In the genomic region with DNA sequence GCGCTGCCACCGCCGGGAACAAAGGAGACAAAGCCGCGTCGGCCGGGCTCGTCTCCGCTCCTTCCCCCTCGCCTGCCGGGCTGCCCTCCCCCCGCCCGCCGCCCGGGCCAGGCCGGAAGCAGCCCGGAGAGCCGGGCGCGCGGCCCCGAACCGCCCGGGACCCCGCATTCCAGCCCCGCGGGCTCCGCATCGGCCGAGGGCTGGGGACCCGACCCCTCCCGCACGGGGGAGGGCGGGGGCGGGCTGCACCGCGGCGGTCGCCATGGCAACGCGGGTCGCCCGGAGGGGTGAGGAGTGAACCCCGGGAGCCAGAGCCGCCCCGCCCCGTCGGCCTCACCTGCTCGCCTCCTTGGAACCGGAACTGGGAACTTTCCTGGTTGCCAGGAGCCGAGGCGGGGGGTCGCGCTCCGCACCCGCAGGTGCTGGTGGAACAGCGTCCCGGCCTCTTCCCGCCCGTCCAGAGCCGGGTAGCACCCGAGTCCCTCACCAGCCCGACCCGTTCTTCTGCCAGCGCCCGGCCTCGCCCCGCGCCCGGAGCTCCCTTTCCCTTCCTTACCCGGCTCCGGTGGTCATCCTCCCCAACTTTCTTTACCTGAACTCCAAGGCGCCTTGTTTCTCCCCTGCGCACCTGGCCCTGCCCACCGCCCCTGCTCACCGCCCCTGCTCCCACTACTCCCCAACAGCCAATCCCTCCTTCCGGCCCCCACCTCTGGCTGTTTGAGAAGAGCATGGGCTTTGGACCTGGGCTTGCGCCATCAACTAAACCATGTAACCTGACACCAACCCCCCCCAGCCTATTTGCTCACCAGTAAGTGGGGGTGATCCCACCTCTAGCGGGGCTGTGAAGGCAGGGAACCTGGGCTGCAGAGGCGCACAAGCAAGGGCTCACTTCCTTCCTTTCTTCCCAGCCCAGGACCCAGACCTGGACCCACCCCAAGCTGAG, we compare ENCODE assay signal across 8 cellular contexts. TPM values are rescaled to one million over a fixed set of nuclear protein-coding genes. Genes with fewer than 3 reads are reported as not detected.
A peak's percentile ranks its signal among the peaks of the same experiment; 100 is the strongest.
DNase-seq lines count a peak whose midpoint lies in the region; ATAC-seq and TF ChIP-seq lines count a peak whose summit lies in the region.

A gene with protein sequence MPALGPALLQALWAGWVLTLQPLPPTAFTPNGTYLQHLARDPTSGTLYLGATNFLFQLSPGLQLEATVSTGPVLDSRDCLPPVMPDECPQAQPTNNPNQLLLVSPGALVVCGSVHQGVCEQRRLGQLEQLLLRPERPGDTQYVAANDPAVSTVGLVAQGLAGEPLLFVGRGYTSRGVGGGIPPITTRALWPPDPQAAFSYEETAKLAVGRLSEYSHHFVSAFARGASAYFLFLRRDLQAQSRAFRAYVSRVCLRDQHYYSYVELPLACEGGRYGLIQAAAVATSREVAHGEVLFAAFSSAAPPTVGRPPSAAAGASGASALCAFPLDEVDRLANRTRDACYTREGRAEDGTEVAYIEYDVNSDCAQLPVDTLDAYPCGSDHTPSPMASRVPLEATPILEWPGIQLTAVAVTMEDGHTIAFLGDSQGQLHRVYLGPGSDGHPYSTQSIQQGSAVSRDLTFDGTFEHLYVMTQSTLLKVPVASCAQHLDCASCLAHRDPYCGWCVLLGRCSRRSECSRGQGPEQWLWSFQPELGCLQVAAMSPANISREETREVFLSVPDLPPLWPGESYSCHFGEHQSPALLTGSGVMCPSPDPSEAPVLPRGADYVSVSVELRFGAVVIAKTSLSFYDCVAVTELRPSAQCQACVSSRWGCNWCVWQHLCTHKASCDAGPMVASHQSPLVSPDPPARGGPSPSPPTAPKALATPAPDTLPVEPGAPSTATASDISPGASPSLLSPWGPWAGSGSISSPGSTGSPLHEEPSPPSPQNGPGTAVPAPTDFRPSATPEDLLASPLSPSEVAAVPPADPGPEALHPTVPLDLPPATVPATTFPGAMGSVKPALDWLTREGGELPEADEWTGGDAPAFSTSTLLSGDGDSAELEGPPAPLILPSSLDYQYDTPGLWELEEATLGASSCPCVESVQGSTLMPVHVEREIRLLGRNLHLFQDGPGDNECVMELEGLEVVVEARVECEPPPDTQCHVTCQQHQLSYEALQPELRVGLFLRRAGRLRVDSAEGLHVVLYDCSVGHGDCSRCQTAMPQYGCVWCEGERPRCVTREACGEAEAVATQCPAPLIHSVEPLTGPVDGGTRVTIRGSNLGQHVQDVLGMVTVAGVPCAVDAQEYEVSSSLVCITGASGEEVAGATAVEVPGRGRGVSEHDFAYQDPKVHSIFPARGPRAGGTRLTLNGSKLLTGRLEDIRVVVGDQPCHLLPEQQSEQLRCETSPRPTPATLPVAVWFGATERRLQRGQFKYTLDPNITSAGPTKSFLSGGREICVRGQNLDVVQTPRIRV (N-terminal part only) (minus strand): TSS at position 671 of the 943 bp plus-strand sequence. CDS start 5,475 bp downstream, outside the sequence.

- H3K9me2 ChIP-seq in GM23248 (ENCODE audit: insufficient read depth), result no peaks in the 10 kb centered on the region

- no peak within 1 kb of the TSS for H3K27ac ChIP-seq in GM23248
- peak within 1 kb of the TSS; percentile 89 for H3K27ac ChIP-seq in lower lobe of right lung

- peak within 1 kb of the TSS; percentile 85 to 87 for H3K4me3 Mint-ChIP-seq in effector memory CD8-positive, alpha-beta T cell

- peak within 1 kb of the TSS; percentile 69 to 85 for H3K27ac Mint-ChIP-seq in effector memory CD8-positive, alpha-beta T cell

- peak; percentile 86 for DNase-seq in Ammon's horn (ENCODE audit: low spot score)
- peak; percentile 55 for DNase-seq in GM23248
- peak; percentile 31 for DNase-seq in NCI-H2227 treated with DMSO at 0.1 percent for 48 hours (lab: John Stamatoyannopoulos, UW)
- DNase-seq in activated CD8-positive, alpha-beta memory T cell treated with anti-CD3 and anti-CD28 coated beads for 24 hours, result peak; percentile 83
- peak; percentile 44 to 57 (median 49) for DNase-seq in effector memory CD8-positive, alpha-beta T cell
- peak; percentile 87 for DNase-seq in lower lobe of right lung
- peak; percentile 18 to 48 (median 31) for DNase-seq in stimulated activated CD4-positive, alpha-beta T cell treated with anti-CD3 and anti-CD28 coated beads, TNF-alpha, amount 100 ng/mL, for 1 hour (ENCODE audit: low read depth in 3 of 3, low spot score in 1 of 3)

- H4K20me1 ChIP-seq in GM23248 (ENCODE audit: insufficient read depth), result no peaks in the 10 kb centered on the region

- in situ Hi-C loops in GM23248 (cut with MboI), result loop anchor here (10.0 kb wide), 1 partner anchor 155 kb away; no protein-coding TSS in a partner anchor

- H3K4me3 ChIP-seq in GM23248 (peak within 1 kb of the TSS; percentile 81), lower lobe of right lung (peak within 1 kb of the TSS; percentile 86)

- intact Hi-C loops in lower lobe of right lung (cut with DNase I), result no loop called here

- H3F3A ChIP-seq in GM23248 (ENCODE audit: insufficient read depth), result 0 out of 2 replicates have a peak, but pooled peaks cover 6% of the 10 kb centered on the region

- peaks cover 12% of the 10 kb centered on the region for H3K36me3 Mint-ChIP-seq in effector memory CD8-positive, alpha-beta T cell (ENCODE audit: insufficient read depth)

- no peaks in the 10 kb centered on the region for H3K79me2 ChIP-seq in GM23248 (ENCODE audit: insufficient read depth)

- no peaks in the 10 kb centered on the region for H3K9me3 ChIP-seq in GM23248 (ENCODE audit: low read depth)
- no peaks in the 10 kb centered on the region for H3K9me3 ChIP-seq in lower lobe of right lung

- no peaks in the 10 kb centered on the region for H3K9me3 Mint-ChIP-seq in effector memory CD8-positive, alpha-beta T cell

- H3K27me3 ChIP-seq in GM23248 (replicated peaks; ENCODE audit: insufficient read depth) (no peaks in the 10 kb centered on the region), lower lobe of right lung (ENCODE audit: low read depth) (peaks cover 4% of the 10 kb centered on the region)

- H3K4me1 Mint-ChIP-seq in effector memory CD8-positive, alpha-beta T cell (ENCODE audit: low read depth in 2 of 2), result peaks cover 4 to 20% of the 10 kb centered on the region in 2 donors

- peak within 1 kb of the TSS; percentile 69 for H3K4me2 ChIP-seq in GM23248 (ENCODE audit: unreplicated experiment)

- peaks cover 20% of the 10 kb centered on the region for H3K4me1 ChIP-seq in GM23248 (ENCODE audit: insufficient read depth)
- H3K4me1 ChIP-seq in lower lobe of right lung, result peaks cover 62% of the 10 kb centered on the region

- TF ChIP-seq CTCF in lower lobe of right lung (IDR thresholded peaks at IDR 0.05), result no peak

- H3K9ac ChIP-seq in GM23248, result peak within 1 kb of the TSS; percentile 79

- H2AFZ ChIP-seq in GM23248, result peak within 1 kb of the TSS; percentile 82

- 3 to 7% methylated on average over 19 to 42 of the region's 80 CpGs for WGBS in GM23248 (ENCODE audit: low coverage in 1 of 2, low lambda C conversion rate in 2 of 2, missing lambda C conversion rate in 2 of 2), 2 experiments

- peaks cover 0 to 13% of the 10 kb centered on the region in 2 donors for H3K27me3 Mint-ChIP-seq in effector memory CD8-positive, alpha-beta T cell

- H3K36me3 ChIP-seq in GM23248 (ENCODE audit: low read depth), result no peaks in the 10 kb centered on the region
- peaks cover 14% of the 10 kb centered on the region for H3K36me3 ChIP-seq in lower lobe of right lung

- peak; percentile 73 for ATAC-seq in effector memory CD8-positive, alpha-beta T cell (replicated peaks)
- ATAC-seq in lower lobe of right lung (peak; percentile 73 to 77), GM21447 (IDR thresholded peaks at IDR 0.05; ENCODE audit: unreplicated experiment) (no peak)

RNA-seq across cellular contexts. Expression of the gene that starts here (rescaled TPM):
- total RNA-seq in GM23248 (2014; rRNA removed; shearing (Covaris generic)), result 5.5 and 8.0 TPM in 2 replicates
- 3.3 and 4.9 TPM in 2 replicates for polyA plus RNA-seq in GM23248 (2016; fragmentation: Nextera tagmentation; extraction: Ambion mirVana)
- total RNA-seq in lower lobe of right lung, result 94.3 TPM

Comparison
In these comparisons a context has a peak if more than half of its experiments do, and no peak if none do; other contexts are left out.
1. RNA of the gene that starts here (total RNA-seq): 94.3 TPM in lower lobe of right lung (single experiment); 5.5 to 8.0 TPM in GM23248; every median in the first group is over 10 times any median in the second.
2. DNase-seq: peak in every context shown above with its lines; median percentile 87 in lower lobe of right lung; 86 in Ammon's horn; 83 in activated CD8-positive, alpha-beta memory T cell treated with anti-CD3 and anti-CD28 coated beads for 24 hours; 55 in GM23248; 49 in effector memory CD8-positive, alpha-beta T cell; 31 in NCI-H2227 treated with DMSO at 0.1 percent for 48 hours; 31 in stimulated activated CD4-positive, alpha-beta T cell treated with anti-CD3 and anti-CD28 coated beads, TNF-alpha, amount 100 ng/mL, for 1 hour.